Comparison of ENCODE assay signal across 8 cellular contexts in the genomic region with DNA sequence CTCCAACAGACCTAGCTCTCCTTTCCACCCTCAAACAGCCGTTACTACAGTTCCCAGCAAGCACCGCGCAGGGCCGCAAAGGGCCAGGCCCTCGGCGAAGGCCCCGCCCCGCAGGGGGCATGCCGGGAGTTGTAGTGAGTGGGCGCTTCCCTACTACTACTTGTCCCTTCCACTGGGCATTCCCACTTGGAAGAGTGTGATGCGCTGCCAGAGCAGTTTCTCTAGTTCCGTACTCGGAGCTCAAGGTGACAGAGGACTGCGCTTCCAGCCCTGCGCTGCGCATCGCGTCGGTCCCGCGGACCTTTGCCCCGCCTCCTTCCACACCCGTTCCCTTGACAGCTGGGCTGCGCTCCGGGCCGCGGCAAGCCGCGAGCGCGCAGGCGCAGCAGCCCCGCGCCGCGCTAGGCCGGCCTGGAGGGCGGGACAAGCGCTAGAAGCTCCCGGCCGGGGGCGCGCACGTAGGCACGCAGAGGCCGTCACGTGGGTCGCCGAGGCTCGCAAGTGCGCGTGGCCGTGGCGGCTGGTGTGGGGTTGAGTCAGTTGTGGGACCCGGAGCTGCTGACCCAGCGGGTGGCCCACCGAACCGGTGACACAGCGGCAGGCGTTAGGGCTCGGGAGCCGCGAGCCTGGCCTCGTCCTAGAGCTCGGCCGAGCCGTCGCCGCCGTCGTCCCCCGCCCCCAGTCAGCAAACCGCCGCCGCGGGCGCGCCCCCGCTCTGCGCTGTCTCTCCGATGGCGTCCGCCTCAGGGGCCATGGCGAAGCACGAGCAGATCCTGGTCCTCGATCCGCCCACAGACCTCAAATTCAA. TPM values are rescaled to one million over a fixed set of nuclear protein-coding genes. Genes with fewer than 3 reads are reported as not detected.
DNase-seq lines count a peak whose midpoint lies in the region; ATAC-seq and TF ChIP-seq lines count a peak whose summit lies in the region.

A gene with protein sequence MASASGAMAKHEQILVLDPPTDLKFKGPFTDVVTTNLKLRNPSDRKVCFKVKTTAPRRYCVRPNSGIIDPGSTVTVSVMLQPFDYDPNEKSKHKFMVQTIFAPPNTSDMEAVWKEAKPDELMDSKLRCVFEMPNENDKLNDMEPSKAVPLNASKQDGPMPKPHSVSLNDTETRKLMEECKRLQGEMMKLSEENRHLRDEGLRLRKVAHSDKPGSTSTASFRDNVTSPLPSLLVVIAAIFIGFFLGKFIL (plus strand): TSS at position 491 of the 808 bp plus-strand sequence. CDS start 241 bp downstream, at position 732.

- no peaks in the 10 kb centered on the region for H3K9me3 ChIP-seq in mammary epithelial cell (replicated peaks; ENCODE audit: insufficient read depth, low read length)
- H3K9me3 ChIP-seq in iPS-20b (ENCODE audit: insufficient read depth, low read depth, low read length): no peaks in the 10 kb centered on the region

- H2AFZ ChIP-seq in mammary epithelial cell (ENCODE audit: low read depth, low read length): peak within 1 kb of the TSS; percentile 97

- BruUV-seq in mammary epithelial cell (replicated peaks; lab: Mats Ljungman, UMichigan): no TSS peak

- in situ Hi-C loops in GM18951 (cut with MboI; ENCODE audit: low sequenced_read_pairs, unreplicated experiment) (no loop called here), mammary epithelial cell (cut with MboI; ENCODE audit: low sequenced_read_pairs in 2 of 2) (loop anchor here (25.0 kb wide), 1 partner anchor 326 kb away; no protein-coding TSS in a partner anchor)

- peak within 1 kb of the TSS; percentile 95 for H3K4me2 ChIP-seq in mammary epithelial cell (ENCODE audit: insufficient read depth, low read depth, low read length)

- H3K36me3 ChIP-seq in mammary epithelial cell (ENCODE audit: insufficient read depth, low read length): no peaks in the 10 kb centered on the region
- H3K36me3 ChIP-seq in iPS-20b (ENCODE audit: insufficient read depth, low read depth, low read length): no peaks in the 10 kb centered on the region

- TF ChIP-seq CTCF in WI38 (IDR thresholded peaks at IDR 0.05; ENCODE audit: low read depth, low read length) (no peak), mammary epithelial cell (conservative IDR thresholded peaks at IDR 0.05 in 1 of 2, IDR thresholded peaks at IDR 0.05 in 1 of 2; ENCODE audit: extremely low read depth in 1 of 2, insufficient read depth in 1 of 2, low read depth in 1 of 2, low read length in 2 of 2) (no peak)

- peak; percentile 90 for TF ChIP-seq POLR2A in GM18951 (IDR thresholded peaks at IDR 0.05; ENCODE audit: extremely low read depth, insufficient read depth, insufficient read length)

- H3K4me3 ChIP-seq in WI38 (ENCODE audit: low read depth, low read length): peak within 1 kb of the TSS; percentile 85
- H3K4me3 ChIP-seq in mammary epithelial cell (replicated peaks in 1 of 3; ENCODE audit: insufficient read depth in 1 of 3, low read depth in 2 of 3, low read length in 3 of 3): peak within 1 kb of the TSS; percentile 94 to 99 (median 95)
- peak within 1 kb of the TSS; percentile 93 for H3K4me3 ChIP-seq in iPS-20b (ENCODE audit: low read length)
- H3K4me3 ChIP-seq in skin epidermis: peak within 1 kb of the TSS; percentile 75 to 99 (median 91)

- 0% methylated on average over 12 of the region's 87 CpGs for WGBS in mammary epithelial cell (ENCODE audit: low coverage, missing lambda C conversion rate)

- H3K27ac ChIP-seq in mammary epithelial cell (ENCODE audit: insufficient read depth, low read depth, low read length) (peak within 1 kb of the TSS; percentile 98), iPS-20b (ENCODE audit: low read length) (peak within 1 kb of the TSS; percentile 60), skin epidermis (peak within 1 kb of the TSS; percentile 92 to 100 (median 99))

- H3K27me3 ChIP-seq in mammary epithelial cell (ENCODE audit: insufficient read depth, low read length): no peaks in the 10 kb centered on the region
- H3K27me3 ChIP-seq in iPS-20b (ENCODE audit: insufficient read depth, low read length): no peaks in the 10 kb centered on the region

- CTCF ChIA-PET in mammary epithelial cell (lab: Charles Lee; ENCODE audit: low non-redundant PET): interaction anchor here (0.8 kb wide), 1 partner anchor 54 kb away, joined by 4 read pairs; no protein-coding TSS in a partner anchor

- dilution Hi-C loops in mammary epithelial cell (cut with HindIII; ENCODE audit: low sequenced_read_pairs): no loop called here

- intact Hi-C loops in mammary epithelial cell (cut with micrococcal nuclease): loop anchor here (2.0 to 10.0 kb wide), 4 partner anchors 39 to 339 kb away; no protein-coding TSS in a partner anchor

- H3K79me2 ChIP-seq in mammary epithelial cell (ENCODE audit: insufficient read depth, low read length): peaks cover 49% of the 10 kb centered on the region

- H3K4me1 ChIP-seq in mammary epithelial cell (ENCODE audit: insufficient read depth, low read length) (peaks cover 27% of the 10 kb centered on the region), iPS-20b (ENCODE audit: insufficient read depth, low read length) (peaks cover 23% of the 10 kb centered on the region)

- peaks cover 20% of the 10 kb centered on the region for H4K20me1 ChIP-seq in mammary epithelial cell (ENCODE audit: insufficient read depth, low read length)

- DNase-seq in AG08396 (ENCODE audit: low spot score) (peak; percentile 98), NCI-H2227 treated with DMSO at 0.1 percent for 48 hours (lab: John Stamatoyannopoulos, UW) (peak; percentile 99), mammary epithelial cell (peak; percentile 97)

- H3K9ac ChIP-seq in mammary epithelial cell (ENCODE audit: insufficient read depth, low read length) (peak within 1 kb of the TSS; percentile 99), iPS-20b (ENCODE audit: low read depth, low read length) (peak within 1 kb of the TSS; percentile 84; the same call in 1 of the 2 replicates)

- peak; percentile 84 for ATAC-seq in HG03175 (IDR thresholded peaks at IDR 0.05; ENCODE audit: unreplicated experiment)

RNA-seq across cellular contexts. Expression of the gene that starts here (rescaled TPM):
- 100 to 1,000 TPM; 199 to 223 TPM for total RNA-seq in mammary epithelial cell
- polyA plus RNA-seq in mammary epithelial cell: 225 TPM
- polyA minus RNA-seq in mammary epithelial cell: 311 TPM

Comparison
In these comparisons a context has a peak if more than half of its experiments do, and no peak if none do; other contexts are left out.
1. Peak in every context shown above with its lines: DNase-seq, ATAC-seq, H3K4me3 ChIP-seq and H3K27ac ChIP-seq.